Comparison of ENCODE assay signal across 8 cellular contexts in the genomic region with DNA sequence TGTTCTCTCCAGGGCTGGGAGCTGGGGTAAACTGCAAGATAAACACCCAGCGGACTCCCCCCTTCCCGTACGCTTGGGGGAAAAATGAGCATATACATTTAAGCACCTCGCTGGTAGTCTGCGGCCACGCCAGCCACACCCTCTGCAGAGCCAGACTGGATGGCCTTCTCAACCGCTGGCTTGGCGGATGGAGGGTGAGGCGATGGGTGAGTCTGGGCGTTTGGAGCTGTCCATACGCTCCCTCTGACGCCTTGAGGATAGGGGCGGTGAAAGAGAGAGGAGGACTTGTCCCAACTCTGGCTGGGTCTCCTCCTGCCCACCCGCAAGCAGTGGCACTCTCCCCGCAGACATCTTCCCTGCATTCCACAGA. TPM values are rescaled to one million over a fixed set of nuclear protein-coding genes. Genes with fewer than 3 reads are reported as not detected.
DNase-seq lines count a peak whose midpoint lies in the region; ATAC-seq lines count a peak whose summit lies in the region.

No MANE protein-coding gene starts in this region.

- H3K36me3 Mint-ChIP-seq in activated T-helper 2 cell treated with anti-CD3 and anti-CD28 coated beads, Interferon-gamma antibody, Interleukin-2, Interleukin-4, amounts not matched to agents 10 μg/mL and 5 μg/mL and 100 μg/mL, durations not matched to agents 14 hours and 24 hours and 36 hours (ENCODE audit: low read depth): no peaks in the 10 kb centered on the region

- H3K36me3 ChIP-seq in iPS-15b (ENCODE audit: control insufficient read depth, insufficient read depth, low read length): no peaks in the 10 kb centered on the region

- H3K9me3 ChIP-seq in iPS-15b (ENCODE audit: control insufficient read depth, insufficient read depth, low read length): no peaks in the 10 kb centered on the region

- intact Hi-C loops in activated T-helper 2 cell treated with anti-CD3 and anti-CD28 coated beads, Interferon-gamma antibody, Interleukin-2, Interleukin-4, amounts not matched to agents 10 μg/mL and 5 μg/mL and 100 μg/mL, durations not matched to agents 14 hours and 24 hours and 36 hours (cut with micrococcal nuclease): loop anchor here (1.0 kb wide), 2 partner anchors 30 kb away; no protein-coding TSS in a partner anchor

- DNase-seq in NCI-H748 (lab: John Stamatoyannopoulos, UW; ENCODE audit: unreplicated experiment): peak; percentile 68
- DNase-seq in NCI-H748 treated with DMSO at 0.1 percent for 48 hours (lab: John Stamatoyannopoulos, UW): no peak
- DNase-seq in activated T-helper 2 cell treated with anti-CD3 and anti-CD28 coated beads, Interferon-gamma antibody, Interleukin-2, Interleukin-4, amounts not matched to agents 10 μg/mL and 5 μg/mL and 100 μg/mL, durations not matched to agents 14 hours and 24 hours and 36 hours (ENCODE audit: low spot score): no peak
- DNase-seq in stimulated activated naive CD8-positive, alpha-beta T cell treated with anti-CD3 and anti-CD28 coated beads, Interleukin-15, amount 100 ng/mL, for 72 hours: no peak
- DNase-seq in NCI-H345 (lab: John Stamatoyannopoulos, UW): no peak
- no peak for DNase-seq in activated CD8-positive, alpha-beta memory T cell treated with anti-CD3 and anti-CD28 coated beads for 24 hours

- no peak for ATAC-seq in stimulated activated naive CD8-positive, alpha-beta T cell treated with anti-CD3 and anti-CD28 coated beads, Interleukin-15, amount 100 ng/mL, for 72 hours
- no peak for ATAC-seq in GM19452 (IDR thresholded peaks at IDR 0.05; ENCODE audit: unreplicated experiment)

- H3K27ac Mint-ChIP-seq in activated T-helper 2 cell treated with anti-CD3 and anti-CD28 coated beads, Interferon-gamma antibody, Interleukin-2, Interleukin-4, amounts not matched to agents 10 μg/mL and 5 μg/mL and 100 μg/mL, durations not matched to agents 14 hours and 24 hours and 36 hours: no peak overlapping the region
- H3K27ac Mint-ChIP-seq in stimulated activated naive CD8-positive, alpha-beta T cell treated with anti-CD3 and anti-CD28 coated beads, Interleukin-15, amount 100 ng/mL, for 72 hours: no peak overlapping the region

- peaks cover 13% of the 10 kb centered on the region for H3K27me3 ChIP-seq in iPS-15b (ENCODE audit: control insufficient read depth, insufficient read depth, low read length)

- H3K4me3 Mint-ChIP-seq in activated T-helper 2 cell treated with anti-CD3 and anti-CD28 coated beads, Interferon-gamma antibody, Interleukin-2, Interleukin-4, amounts not matched to agents 10 μg/mL and 5 μg/mL and 100 μg/mL, durations not matched to agents 14 hours and 24 hours and 36 hours (ENCODE audit: low read depth): peak overlapping the region; percentile 84
- peak overlapping the region; percentile 84 to 93 for H3K4me3 Mint-ChIP-seq in stimulated activated naive CD8-positive, alpha-beta T cell treated with anti-CD3 and anti-CD28 coated beads, Interleukin-15, amount 100 ng/mL, for 72 hours

- H3K9me3 Mint-ChIP-seq in activated T-helper 2 cell treated with anti-CD3 and anti-CD28 coated beads, Interferon-gamma antibody, Interleukin-2, Interleukin-4, amounts not matched to agents 10 μg/mL and 5 μg/mL and 100 μg/mL, durations not matched to agents 14 hours and 24 hours and 36 hours: no peaks in the 10 kb centered on the region
- H3K9me3 Mint-ChIP-seq in stimulated activated naive CD8-positive, alpha-beta T cell treated with anti-CD3 and anti-CD28 coated beads, Interleukin-15, amount 100 ng/mL, for 72 hours: no peaks in the 10 kb centered on the region

- peaks cover 14% of the 10 kb centered on the region for H3K4me1 ChIP-seq in iPS-15b (ENCODE audit: control insufficient read depth, insufficient read depth, low read length)

- no peak overlapping the region for H3K9ac ChIP-seq in iPS-15b (ENCODE audit: low read depth, low read length)

- H3K27me3 Mint-ChIP-seq in activated T-helper 2 cell treated with anti-CD3 and anti-CD28 coated beads, Interferon-gamma antibody, Interleukin-2, Interleukin-4, amounts not matched to agents 10 μg/mL and 5 μg/mL and 100 μg/mL, durations not matched to agents 14 hours and 24 hours and 36 hours (ENCODE audit: low read depth): peaks cover 12% of the 10 kb centered on the region
- peaks cover 29% of the 10 kb centered on the region for H3K27me3 Mint-ChIP-seq in stimulated activated naive CD8-positive, alpha-beta T cell treated with anti-CD3 and anti-CD28 coated beads, Interleukin-15, amount 100 ng/mL, for 72 hours

- peak overlapping the region; percentile 87 for H3K4me3 ChIP-seq in iPS-15b (ENCODE audit: low read depth, low read length)

- H3K4me1 Mint-ChIP-seq in activated T-helper 2 cell treated with anti-CD3 and anti-CD28 coated beads, Interferon-gamma antibody, Interleukin-2, Interleukin-4, amounts not matched to agents 10 μg/mL and 5 μg/mL and 100 μg/mL, durations not matched to agents 14 hours and 24 hours and 36 hours (ENCODE audit: low read depth): peaks cover 20% of the 10 kb centered on the region
- H3K4me1 Mint-ChIP-seq in stimulated activated naive CD8-positive, alpha-beta T cell treated with anti-CD3 and anti-CD28 coated beads, Interleukin-15, amount 100 ng/mL, for 72 hours: peaks cover 31% of the 10 kb centered on the region

RNA-seq across cellular contexts. Expression of gene ITGA3, which starts 1.0 kb away (rescaled TPM):
- 10.1 and 10.8 TPM in 2 replicates for total RNA-seq in activated T-helper 2 cell treated with anti-CD3 and anti-CD28 coated beads, Interferon-gamma antibody, Interleukin-2, Interleukin-4, amounts not matched to agents 10 μg/mL and 5 μg/mL and 100 μg/mL, durations not matched to agents 14 hours and 24 hours and 36 hours

RNA-seq across cellular contexts. Expression of gene PDK2, which starts 38.2 kb away (rescaled TPM):
- 11.0 and 12.1 TPM in 2 replicates for total RNA-seq in activated T-helper 2 cell treated with anti-CD3 and anti-CD28 coated beads, Interferon-gamma antibody, Interleukin-2, Interleukin-4, amounts not matched to agents 10 μg/mL and 5 μg/mL and 100 μg/mL, durations not matched to agents 14 hours and 24 hours and 36 hours
